24 cellular contexts compared by ENCODE assay signal in the genomic region with DNA sequence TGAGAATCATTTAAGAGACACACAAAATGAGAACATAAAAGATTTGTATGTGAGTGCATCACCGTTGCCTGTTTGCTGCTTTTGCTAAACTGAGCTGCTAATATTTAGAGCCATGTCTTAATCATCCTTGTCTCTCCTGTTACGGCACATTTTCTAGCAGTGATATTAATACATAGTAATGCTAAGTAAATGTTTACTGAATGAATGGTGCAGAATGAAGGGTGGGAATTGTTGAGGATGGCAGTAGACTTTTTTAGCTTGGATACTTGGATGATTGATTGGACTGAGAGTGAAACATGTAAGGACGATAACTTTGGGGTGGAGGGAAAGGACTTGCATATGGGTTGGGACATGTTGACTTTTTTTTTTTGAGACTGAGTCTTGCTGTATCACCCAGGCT.
"Had no signal": no experiment of that assay in that cellular context is flagged by ENCODE, and none has a peak within 500 bp of the region (broad histone marks: within the 10 kb centered on the region; RNA-seq: fewer than 3 reads in every experiment).

No MANE protein-coding gene starts in this region.

- DNase-seq: natural killer cell; occipital lobe; ovary; posterior cingulate gyrus; psoas muscle; right cardiac atrium; right lobe of liver; sigmoid colon; small intestine; stimulated activated CD4-positive, alpha-beta T cell treated with anti-CD3 and anti-CD28 coated beads, Interleukin-15, amount 100 ng/mL, for 24 hours; stimulated activated CD4-positive, alpha-beta T cell treated with anti-CD3 and anti-CD28 coated beads, Interleukin-2, amount 100 ng/mL, for 24 hours; stimulated activated CD4-positive, alpha-beta T cell treated with anti-CD3 and anti-CD28 coated beads, Interleukin-2, amount 100 ng/mL, for 48 hours; stimulated activated CD4-positive, alpha-beta T cell treated with anti-CD3 and anti-CD28 coated beads, Interleukin-4, amount 100 ng/mL, for 24 hours; stimulated activated naive B cell treated with anti-CD40 and anti-IgM and Interleukin-4, amounts not matched to agents 10 μg/mL and 1 μg/mL and 100 μg/mL, for 72 hours; stimulated activated naive CD4-positive, alpha-beta T cell treated with Interleukin-2 at 50 U/mL for 16 hours; stomach; thyroid gland; upper lobe of right lung; uterus had no signal

- H3K27me3 ChIP-seq: neural progenitor cell, ovary, right lobe of liver, sigmoid colon, stomach, thyroid gland, tibial nerve, upper lobe of right lung, uterus had no signal

- H3K36me3 ChIP-seq: neural progenitor cell, ovary, right lobe of liver, sigmoid colon, stomach, thoracic aorta, thyroid gland, tibial nerve, upper lobe of right lung, uterus had no signal

- ATAC-seq: natural killer cell; right cardiac atrium; right lobe of liver; stimulated activated effector memory CD8-positive, alpha-beta T cell treated with anti-CD3 and anti-CD28 coated beads, Interleukin-12 subunit alpha, Interleukin-12 subunit beta, amount 100 ng/mL, for 72 hours; stimulated activated naive B cell treated with anti-CD40 and anti-IgM and Interleukin-4, amounts not matched to agents 10 μg/mL and 1 μg/mL and 100 μg/mL, for 72 hours; upper lobe of right lung had no signal

- H3K4me1 ChIP-seq: parathyroid adenoma, psoas muscle, right lobe of liver, stomach, thyroid gland, upper lobe of right lung, uterus had no signal

- H3K4me3 ChIP-seq: neural progenitor cell, ovary, psoas muscle, right lobe of liver, sigmoid colon, stomach, thoracic aorta, thyroid gland, tibial nerve, upper lobe of right lung, uterus had no signal

- H3K9me3 ChIP-seq: ovary, psoas muscle, right lobe of liver, sigmoid colon, stomach, thoracic aorta, thyroid gland, tibial nerve, upper lobe of right lung, uterus had no signal

- H3K27ac ChIP-seq: neural progenitor cell, ovary, parathyroid adenoma, psoas muscle, right lobe of liver, sigmoid colon, stomach, thoracic aorta, thyroid gland, tibial nerve, upper lobe of right lung, uterus had no signal
